In genomic region chr19:14347999-14348889, GRCh38 we compare ENCODE assay signal across 8 cellular contexts. TPM values are rescaled to one million over a fixed set of nuclear protein-coding genes. Genes with fewer than 3 reads are reported as not detected.
DNase-seq lines count a peak whose midpoint lies in the region; ATAC-seq and TF ChIP-seq lines count a peak whose summit lies in the region.

No MANE protein-coding gene starts in this region.

- in situ Hi-C loops in astrocyte of the spinal cord (cut with HindIII; ENCODE audit: low sequenced_read_pairs), result no loop called here

- H3K4me3 Mint-ChIP-seq in CD8-positive, alpha-beta memory T cell, result peak overlapping the region in 5 of 7 donors; percentile 28 to 73 (median 47)

- POLR2A ChIA-PET in CD8-positive, alpha-beta memory T cell (lab: Charles Lee), result no interaction called here

- no peaks in the 10 kb centered on the region for H3K36me3 Mint-ChIP-seq in CD8-positive, alpha-beta memory T cell

- peaks cover 11 to 24% (median 18%) of the 10 kb centered on the region in 3 donors for H3K4me1 Mint-ChIP-seq in CD8-positive, alpha-beta memory T cell

- no peaks in the 10 kb centered on the region for H3K27me3 Mint-ChIP-seq in CD8-positive, alpha-beta memory T cell

- H3K27ac Mint-ChIP-seq in CD8-positive, alpha-beta memory T cell, result peak overlapping the region in 4 of 8 donors; percentile 42 to 65 (median 50)

- peak; percentile 52 to 75 (median 56) for DNase-seq in CD8-positive, alpha-beta memory T cell
- DNase-seq in HUDEP-2 (lab: John Stamatoyannopoulos, UW; ENCODE audit: unreplicated experiment in 76 of 76), result peak in 45 of 76 experiments; percentile 10 to 65 (median 37)
- peak; percentile 40 to 62 (median 46) for DNase-seq in T-helper 2 cell
- DNase-seq in astrocyte of the spinal cord (ENCODE audit: low read depth, low spot score), result peak; percentile 38
- DNase-seq in iPS-NIHi11 (ENCODE audit: low spot score), result peak; percentile 94
- DNase-seq in stimulated activated CD4-positive, alpha-beta T cell treated with anti-CD3 and anti-CD28 coated beads, Interleukin-12 subunit alpha, Interleukin-12 subunit beta, amount 100 ng/mL, for 4 hours, result peak; percentile 68

- no peak overlapping the region for H3K27ac ChIP-seq in CD8-positive, alpha-beta memory T cell (ENCODE audit: low read depth, low read length)

- H3K4me1 ChIP-seq in CD8-positive, alpha-beta memory T cell (ENCODE audit: insufficient read depth, low read length), result peaks cover 24% of the 10 kb centered on the region

- CTCF ChIA-PET in CD8-positive, alpha-beta memory T cell (lab: Charles Lee), result interaction anchor here (0.6 to 5.7 kb wide), 57 partner anchors 8 to 469 kb away, joined by 3 to 61 read pairs (median 4); partner anchors contain the start of genes ADGRE5 and ASF1B

- peak; percentile 99 for TF ChIP-seq CTCF in astrocyte of the spinal cord (IDR thresholded peaks at IDR 0.05; ENCODE audit: low read depth, low read length)

- ATAC-seq in HG03432 (IDR thresholded peaks at IDR 0.05; ENCODE audit: unreplicated experiment), result no peak
- ATAC-seq in GM18867 (IDR thresholded peaks at IDR 0.05; ENCODE audit: unreplicated experiment), result no peak

- peak overlapping the region; percentile 45 for H3K4me3 ChIP-seq in CD8-positive, alpha-beta memory T cell (ENCODE audit: low read length)
- no peak overlapping the region for H3K4me3 ChIP-seq in astrocyte of the spinal cord (ENCODE audit: low read depth, low read length)

- no peaks in the 10 kb centered on the region for H3K9me3 Mint-ChIP-seq in CD8-positive, alpha-beta memory T cell

- no peaks in the 10 kb centered on the region for H3K27me3 ChIP-seq in CD8-positive, alpha-beta memory T cell (ENCODE audit: insufficient read depth, low read length, poor library complexity, severe bottlenecking)

- no peaks in the 10 kb centered on the region for H3K36me3 ChIP-seq in CD8-positive, alpha-beta memory T cell (ENCODE audit: insufficient read depth, low read length)

- no peaks in the 10 kb centered on the region for H3K9me3 ChIP-seq in CD8-positive, alpha-beta memory T cell (ENCODE audit: low read length)

RNA-seq across cellular contexts. Expression of gene ADGRE5, which starts 33.0 kb away (rescaled TPM):
- total RNA-seq in CD8-positive, alpha-beta memory T cell, result 100 to 1,000 TPM; 231 to 233 TPM
- polyA plus RNA-seq in CD8-positive, alpha-beta memory T cell, result 311 TPM

Comparison
In these comparisons a context has a peak if more than half of its experiments do, and no peak if none do; other contexts are left out.
1. DNase-seq: peak in every context shown above with its lines; median percentile 94 in iPS-NIHi11; 68 in stimulated activated CD4-positive, alpha-beta T cell treated with anti-CD3 and anti-CD28 coated beads, Interleukin-12 subunit alpha, Interleukin-12 subunit beta, amount 100 ng/mL, for 4 hours; 56 in CD8-positive, alpha-beta memory T cell; 46 in T-helper 2 cell; 38 in astrocyte of the spinal cord; 37 in HUDEP-2.